ENCODE assay signal across 23 cellular contexts in the genomic region with DNA sequence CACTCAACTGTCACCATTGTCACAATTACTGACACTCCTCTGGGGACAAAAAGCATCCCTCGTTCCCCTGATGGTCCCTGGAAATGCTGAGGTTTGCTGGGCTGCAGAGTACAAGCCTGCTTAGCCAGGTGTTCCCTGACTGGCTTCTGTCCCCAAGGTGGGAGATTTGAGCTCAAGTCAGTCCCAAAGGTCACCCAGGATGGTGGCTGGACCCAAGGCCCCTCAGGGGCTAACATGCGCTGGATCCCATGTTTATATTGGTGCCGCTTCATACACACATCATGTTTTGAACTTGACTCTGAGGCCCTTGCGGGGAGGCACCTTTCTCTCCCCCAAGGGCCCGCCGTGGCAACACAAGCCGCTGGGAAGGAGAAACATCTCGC. TPM values are rescaled to one million over a fixed set of nuclear protein-coding genes. Genes with fewer than 3 reads are reported as not detected.
DNase-seq lines count a peak whose midpoint lies in the region; ATAC-seq, FAIRE-seq and TF ChIP-seq lines count a peak whose summit lies in the region.
"Had no signal": no experiment of that assay in that cellular context is flagged by ENCODE, and none has a peak within 500 bp of the region (broad histone marks: within the 10 kb centered on the region; RNA-seq: fewer than 3 reads in every experiment).

No MANE protein-coding gene starts in this region.

- FAIRE-seq in HepG2 (lab: Jason Lieb, UNC) (no peak), urothelium cell line (lab: Jason Lieb, UNC) (peak; percentile 5)
- FAIRE-seq: G401.6, K562 had no signal

- WGBS in right lobe of liver (ENCODE audit: insufficient coverage, low coverage, low lambda C conversion rate, missing lambda C conversion rate), result 74% methylated on average over 6 of the region's 8 CpGs
- 12% methylated on average over 8 of the region's 8 CpGs for WGBS in HepG2 (ENCODE audit: low lambda C conversion rate)

- in situ Hi-C loops in HepG2 (cut with HindIII; ENCODE audit: extremely low pct_ligation_motif_present, low pct_unique_long_range_greater_than_20kb), result no loop called here

- H3K36me3 Mint-ChIP-seq in nephron (ENCODE audit: low read depth) (no peaks in the 10 kb centered on the region), glutamatergic neuron (ENCODE audit: unreplicated experiment) (no peaks in the 10 kb centered on the region)
- H3K36me3 Mint-ChIP-seq: CD8-positive, alpha-beta T cell had no signal

- CTCF ChIA-PET in HepG2 (lab: Yijun Ruan, JAX; ENCODE audit: low intra/inter-chr PET ratio, low total read pairs), result no interaction called here

- no peak overlapping the region for H3K9ac ChIP-seq in HepG2 (ENCODE audit: insufficient read depth, low read depth, low read length)

- H3K27ac Mint-ChIP-seq in nephron (peak overlapping the region in 2 of 3 experiments; percentile 15 to 98), glutamatergic neuron (ENCODE audit: unreplicated experiment) (no peak overlapping the region)
- H3K27ac Mint-ChIP-seq: CD8-positive, alpha-beta T cell had no signal

- no peak overlapping the region for H2AFZ ChIP-seq in HepG2 (ENCODE audit: low read length)

- TF ChIP-seq EP300 in HepG2 (IDR thresholded peaks at IDR 0.05; ENCODE audit: low read depth in 2 of 2, low read length in 2 of 2), result no peak
- TF ChIP-seq EP300 in HepG2 (CRISPR knock-in tag; IDR thresholded peaks at IDR 0.05; ENCODE audit: borderline replicate concordance), result no peak

- peak in 2 of 3 donors; percentile 7 to 15 for DNase-seq in right lobe of liver
- DNase-seq in HepG2 (ENCODE audit: low spot score), result no peak
- DNase-seq in RWPE2 (ENCODE audit: low spot score), result peak; percentile 62
- no peak for DNase-seq in urothelium cell line (ENCODE audit: low spot score)
- DNase-seq in glutamatergic neuron, result no peak
- no peak for DNase-seq in NCI-H82 treated with DMSO at 0.1 percent for 48 hours (lab: John Stamatoyannopoulos, UW; ENCODE audit: unreplicated experiment)
- DNase-seq: CD8-positive, alpha-beta T cell; GOT3; HCEC 1CT; MG63; NCI-H1048; NCI-H1436; NCI-H2029; NCI-H2227 treated with DMSO at 0.1 percent for 48 hours; NCI-H510A had no signal

- intact Hi-C loops in right lobe of liver (cut with DNase I), result no loop called here
- intact Hi-C loops in HepG2 (cut with micrococcal nuclease; ENCODE audit: unreplicated experiment), result no loop called here

- H4K20me1 ChIP-seq in HepG2 (ENCODE audit: insufficient read depth, low read length), result no peaks in the 10 kb centered on the region; the same call in 1 of the 2 replicates

- no peak for TF ChIP-seq RAD21 in HepG2 (CRISPR knock-in tag; IDR thresholded peaks at IDR 0.05)

- no peak overlapping the region for H3K27ac ChIP-seq in right lobe of liver
- no peak overlapping the region for H3K27ac ChIP-seq in HepG2 (ENCODE audit: extremely low read length, insufficient read depth, low read length)
- H3K27ac ChIP-seq in RWPE2 (ENCODE audit: poor library complexity, severe bottlenecking), result no peak overlapping the region

- H3K9me3 ChIP-seq in right lobe of liver (no peaks in the 10 kb centered on the region), HepG2 (ENCODE audit: low read length) (no peaks in the 10 kb centered on the region), RWPE2 (ENCODE audit: severe bottlenecking) (no peaks in the 10 kb centered on the region)
- H3K9me3 ChIP-seq: MG63 had no signal

- H3K4me1 Mint-ChIP-seq in nephron, result peaks cover 54% of the 10 kb centered on the region
- peaks cover 9% of the 10 kb centered on the region for H3K4me1 Mint-ChIP-seq in glutamatergic neuron (ENCODE audit: low read depth, unreplicated experiment)

- H3K4me3 Mint-ChIP-seq in nephron (no peak overlapping the region), glutamatergic neuron (ENCODE audit: unreplicated experiment) (no peak overlapping the region)
- H3K4me3 Mint-ChIP-seq: CD8-positive, alpha-beta T cell had no signal

- H3K4me3 ChIP-seq in right lobe of liver (no peak overlapping the region), HepG2 (replicated peaks in 1 of 3; ENCODE audit: insufficient read depth in 1 of 3, low read depth in 2 of 3, low read length in 3 of 3) (no peak overlapping the region), RWPE2 (ENCODE audit: severe bottlenecking) (no peak overlapping the region)
- H3K4me3 ChIP-seq: K562, MG63 had no signal

- no peaks in the 10 kb centered on the region for H3K9me3 Mint-ChIP-seq in nephron
- peaks cover 5% of the 10 kb centered on the region for H3K9me3 Mint-ChIP-seq in glutamatergic neuron (ENCODE audit: unreplicated experiment)
- H3K9me3 Mint-ChIP-seq: CD8-positive, alpha-beta T cell had no signal

- no peaks in the 10 kb centered on the region for H3K4me1 ChIP-seq in right lobe of liver
- H3K4me1 ChIP-seq in HepG2 (ENCODE audit: insufficient read depth, low read length), result no peaks in the 10 kb centered on the region
- H3K4me1 ChIP-seq in RWPE2 (ENCODE audit: insufficient read depth, poor library complexity, severe bottlenecking), result peaks cover 2% of the 10 kb centered on the region

- ATAC-seq in right lobe of liver (no peak), HepG2 (no peak), RWPE2 (ENCODE audit: low read depth) (no peak), GM18498 (IDR thresholded peaks at IDR 0.05; ENCODE audit: unreplicated experiment) (no peak)
- ATAC-seq: CD8-positive, alpha-beta T cell; K562; Panc1 had no signal

- H3K79me2 ChIP-seq in HepG2 (ENCODE audit: insufficient read depth, low read length), result no peaks in the 10 kb centered on the region

- BruUV-seq in HepG2 (replicated peaks; lab: Mats Ljungman, UMichigan), result no TSS peak

- H3K4me2 ChIP-seq in HepG2 (ENCODE audit: low read depth, low read length), result no peak overlapping the region

- POLR2A ChIA-PET in HepG2 (lab: Yijun Ruan, JAX), result no interaction called here

- H3K36me3 ChIP-seq in right lobe of liver, result no peaks in the 10 kb centered on the region
- H3K36me3 ChIP-seq in HepG2 (replicated peaks in 1 of 2; ENCODE audit: control insufficient read depth in 1 of 2, insufficient read depth in 2 of 2, low read length in 2 of 2), result no peaks in the 10 kb centered on the region
- H3K36me3 ChIP-seq in RWPE2 (ENCODE audit: low read depth), result peaks cover 80% of the 10 kb centered on the region
- H3K36me3 ChIP-seq: MG63 had no signal

- no peak for TF ChIP-seq CTCF in right lobe of liver (IDR thresholded peaks at IDR 0.05)
- TF ChIP-seq CTCF in HepG2 (CRISPR knock-in tag; IDR thresholded peaks at IDR 0.05), result no peak
- no peak for TF ChIP-seq CTCF in RWPE2 (IDR thresholded peaks at IDR 0.05; ENCODE audit: poor library complexity, severe bottlenecking)
- no peak for TF ChIP-seq CTCF in nephron (IDR thresholded peaks at IDR 0.05; ENCODE audit: unreplicated experiment in 3 of 3)
- no peak for TF ChIP-seq CTCF in glutamatergic neuron (IDR thresholded peaks at IDR 0.05; ENCODE audit: partially characterized antibody, unreplicated experiment)

- H3K27me3 Mint-ChIP-seq in nephron (ENCODE audit: low read depth) (no peaks in the 10 kb centered on the region), glutamatergic neuron (ENCODE audit: unreplicated experiment) (peaks cover 2% of the 10 kb centered on the region)

- TF ChIP-seq POLR2A in right lobe of liver (IDR thresholded peaks at IDR 0.05) (no peak), HepG2 (IDR thresholded peaks at IDR 0.05; ENCODE audit: insufficient read depth in 1 of 2, low read depth in 2 of 2, low read length in 2 of 2) (no peak)

- H3K27me3 ChIP-seq in right lobe of liver, result no peaks in the 10 kb centered on the region
- H3K27me3 ChIP-seq in HepG2 (ENCODE audit: control insufficient read depth in 1 of 2, insufficient read depth in 2 of 2, low read length in 2 of 2), result peaks cover 16 to 93% of the 10 kb centered on the region in 2 experiments; a peak in 4 of 5 replicates
- no peaks in the 10 kb centered on the region for H3K27me3 ChIP-seq in RWPE2 (ENCODE audit: insufficient read depth, poor library complexity, severe bottlenecking)
- H3K27me3 ChIP-seq: MG63 had no signal

RNA-seq across cellular contexts. Expression of gene PMEPA1, which starts 44.2 kb away (rescaled TPM):
- total RNA-seq in right lobe of liver (1 to 10 TPM in 4 of 6 experiments, under 1 TPM in 2; 0.50 to 2.3 (median 1.4) TPM), HepG2 (2016; rRNA removed; fragmentation: Illumina TruSeq; extraction: Trizol) (not detected in 2 replicates), glutamatergic neuron (ENCODE audit: unreplicated experiment) (14.4 TPM)
- not detected in 2 replicates for total RNA-seq in HepG2 (2016; cell fraction: cytosol; rRNA removed; fragmentation: Illumina TruSeq; extraction: Trizol; ENCODE audit: low read depth)
- total RNA-seq in HepG2 (2016; cell fraction: insoluble cytoplasmic fraction; rRNA removed; fragmentation: Illumina TruSeq; extraction: Trizol), result not detected in 2 replicates
- 0.31 TPM in 1 of 2 replicates, not detected in the other for total RNA-seq in HepG2 (2016; cell fraction: membrane; rRNA removed; fragmentation: Illumina TruSeq; extraction: Trizol)
- total RNA-seq in HepG2 (2016; cell fraction: nucleus; rRNA removed; fragmentation: Illumina TruSeq; extraction: Trizol), result not detected in 2 replicates
- 0.08 TPM in 1 of 2 replicates, not detected in the other for polyA plus RNA-seq in HepG2 (2011; rRNA removed)
- polyA plus RNA-seq in HepG2 (2011; cell fraction: cytosol; rRNA removed), result 0.03 TPM in 1 of 2 replicates, not detected in the other
- polyA plus RNA-seq in HepG2 (2011; cell fraction: nucleus; rRNA removed), result 0.12 and 0.16 TPM in 2 replicates
- not detected in 2 replicates for polyA plus RNA-seq in HepG2 (2012)
- not detected in 2 replicates for polyA plus RNA-seq in HepG2 (2016; cell fraction: cytosol; fragmentation: Illumina TruSeq; extraction: Trizol; ENCODE audit: low read depth)
- not detected in 2 replicates for polyA plus RNA-seq in HepG2 (2016; cell fraction: insoluble cytoplasmic fraction; fragmentation: Illumina TruSeq; extraction: Trizol; ENCODE audit: low read depth)
- 0.15 TPM in 1 of 2 replicates, not detected in the other for polyA plus RNA-seq in HepG2 (2016; cell fraction: membrane; fragmentation: Illumina TruSeq; extraction: Trizol; ENCODE audit: low read depth)
- polyA plus RNA-seq in HepG2 (2016; cell fraction: nucleus; fragmentation: Illumina TruSeq; extraction: Trizol; ENCODE audit: insufficient read depth, low read depth), result not detected in 2 replicates
- 0.20 and 7.8 TPM in 2 replicates for polyA minus RNA-seq in HepG2 (2011; rRNA and poly(A)+ RNA removed; ENCODE audit: low replicate concordance)
- 0.53 TPM in 1 of 2 replicates, not detected in the other for polyA minus RNA-seq in HepG2 (2011; cell fraction: cytosol; rRNA and poly(A)+ RNA removed)
- polyA minus RNA-seq in HepG2 (2011; cell fraction: nucleus; rRNA and poly(A)+ RNA removed), result 0.39 TPM in 1 of 2 replicates, not detected in the other
- polyA plus RNA-seq: K562 had no signal

RNA-seq across cellular contexts. Expression of gene ZBP1, which starts 45.4 kb away (rescaled TPM):
- total RNA-seq in right lobe of liver (under 1 TPM in 4 of 6 experiments, not detected in 2; 0.14 to 0.75 (median 0.36) TPM), HepG2 (2016; rRNA removed; fragmentation: Illumina TruSeq; extraction: Trizol) (not detected in 2 replicates), glutamatergic neuron (ENCODE audit: unreplicated experiment) (not detected)
- total RNA-seq in HepG2 (2016; cell fraction: cytosol; rRNA removed; fragmentation: Illumina TruSeq; extraction: Trizol; ENCODE audit: low read depth), result not detected in 2 replicates
- total RNA-seq in HepG2 (2016; cell fraction: insoluble cytoplasmic fraction; rRNA removed; fragmentation: Illumina TruSeq; extraction: Trizol), result not detected in 2 replicates
- not detected in 2 replicates for total RNA-seq in HepG2 (2016; cell fraction: membrane; rRNA removed; fragmentation: Illumina TruSeq; extraction: Trizol)
- total RNA-seq in HepG2 (2016; cell fraction: nucleus; rRNA removed; fragmentation: Illumina TruSeq; extraction: Trizol), result not detected in 2 replicates
- polyA plus RNA-seq in HepG2 (2011; rRNA removed), result not detected in 2 replicates
- polyA plus RNA-seq in HepG2 (2011; cell fraction: cytosol; rRNA removed), result not detected in 2 replicates
- not detected in 2 replicates for polyA plus RNA-seq in HepG2 (2011; cell fraction: nucleus; rRNA removed)
- not detected in 2 replicates for polyA plus RNA-seq in HepG2 (2012)
- polyA plus RNA-seq in HepG2 (2016; cell fraction: cytosol; fragmentation: Illumina TruSeq; extraction: Trizol; ENCODE audit: low read depth), result not detected in 2 replicates
- polyA plus RNA-seq in HepG2 (2016; cell fraction: insoluble cytoplasmic fraction; fragmentation: Illumina TruSeq; extraction: Trizol; ENCODE audit: low read depth), result not detected in 2 replicates
- polyA plus RNA-seq in HepG2 (2016; cell fraction: membrane; fragmentation: Illumina TruSeq; extraction: Trizol; ENCODE audit: low read depth), result not detected in 2 replicates
- not detected in 2 replicates for polyA plus RNA-seq in HepG2 (2016; cell fraction: nucleus; fragmentation: Illumina TruSeq; extraction: Trizol; ENCODE audit: insufficient read depth, low read depth)
- polyA minus RNA-seq in HepG2 (2011; rRNA and poly(A)+ RNA removed; ENCODE audit: low replicate concordance), result not detected in 2 replicates
- not detected in 2 replicates for polyA minus RNA-seq in HepG2 (2011; cell fraction: cytosol; rRNA and poly(A)+ RNA removed)
- not detected in 2 replicates for polyA minus RNA-seq in HepG2 (2011; cell fraction: nucleus; rRNA and poly(A)+ RNA removed)
- total RNA-seq: A673, K562, LHCN-M2 had no signal
- polyA plus RNA-seq: BJ, K562 had no signal

Comparison
In these comparisons a context has a peak if more than half of its experiments do, and no peak if none do; other contexts are left out.
1. DNase-seq: peak in right lobe of liver (2 of 3) and RWPE2 (single experiment); none in HepG2 (single experiment), urothelium cell line (single experiment), glutamatergic neuron (single experiment) and NCI-H82 treated with DMSO at 0.1 percent for 48 hours (single experiment).